1 cellular context compared by ENCODE assay signal in the genomic region with DNA sequence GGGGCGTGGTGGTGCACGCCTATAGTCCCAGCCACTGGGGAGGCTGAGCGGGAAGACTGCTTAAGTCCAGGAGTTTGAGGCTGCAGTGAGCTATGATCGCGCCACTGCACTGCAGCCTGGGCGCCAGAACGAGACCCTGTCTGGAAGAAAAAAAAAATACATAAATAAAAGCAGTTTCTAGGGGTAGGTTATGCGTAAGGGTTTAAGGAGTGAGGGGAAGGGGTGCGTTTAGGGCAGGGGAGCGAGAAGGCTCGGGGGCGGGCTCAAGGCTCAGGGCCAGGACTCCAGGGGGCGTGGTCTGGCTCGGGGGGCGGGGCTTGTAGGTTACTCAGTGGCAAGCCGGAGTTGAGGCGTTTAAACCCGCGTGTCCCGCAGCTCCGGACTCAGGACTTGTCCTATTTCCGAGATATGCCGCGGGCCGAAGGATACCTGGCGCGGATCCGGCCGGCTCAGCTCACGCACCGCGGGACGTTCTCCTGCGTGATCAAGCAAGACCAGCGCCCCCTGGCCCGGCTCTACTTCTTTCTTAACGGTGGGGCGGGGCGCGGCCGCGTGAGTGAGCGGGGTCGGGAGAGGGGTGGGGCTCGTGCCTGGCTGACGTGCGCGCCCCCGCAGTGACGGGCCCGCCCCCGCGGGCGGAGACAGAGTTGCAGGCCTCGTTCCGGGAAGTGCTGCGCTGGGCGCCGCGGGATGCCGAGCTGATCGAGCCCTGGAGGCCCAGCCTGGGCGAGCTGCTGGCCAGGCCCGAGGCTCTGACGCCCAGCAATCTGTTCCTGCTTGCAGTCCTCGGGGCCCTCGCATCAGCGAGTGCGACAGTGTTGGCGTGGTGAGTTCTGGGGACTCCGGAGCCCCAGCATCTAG.
TF ChIP-seq lines count a peak whose summit lies in the region.

No MANE protein-coding gene starts in this region.

TF ChIP-seq in SK-N-SH treated with all-trans-retinoic acid at 6 μM for 48 hours, 23 proteins besides CTCF, POLR2A, EP300 and RAD21 (continued from another document):
- TF ChIP-seq, protein P1, sequence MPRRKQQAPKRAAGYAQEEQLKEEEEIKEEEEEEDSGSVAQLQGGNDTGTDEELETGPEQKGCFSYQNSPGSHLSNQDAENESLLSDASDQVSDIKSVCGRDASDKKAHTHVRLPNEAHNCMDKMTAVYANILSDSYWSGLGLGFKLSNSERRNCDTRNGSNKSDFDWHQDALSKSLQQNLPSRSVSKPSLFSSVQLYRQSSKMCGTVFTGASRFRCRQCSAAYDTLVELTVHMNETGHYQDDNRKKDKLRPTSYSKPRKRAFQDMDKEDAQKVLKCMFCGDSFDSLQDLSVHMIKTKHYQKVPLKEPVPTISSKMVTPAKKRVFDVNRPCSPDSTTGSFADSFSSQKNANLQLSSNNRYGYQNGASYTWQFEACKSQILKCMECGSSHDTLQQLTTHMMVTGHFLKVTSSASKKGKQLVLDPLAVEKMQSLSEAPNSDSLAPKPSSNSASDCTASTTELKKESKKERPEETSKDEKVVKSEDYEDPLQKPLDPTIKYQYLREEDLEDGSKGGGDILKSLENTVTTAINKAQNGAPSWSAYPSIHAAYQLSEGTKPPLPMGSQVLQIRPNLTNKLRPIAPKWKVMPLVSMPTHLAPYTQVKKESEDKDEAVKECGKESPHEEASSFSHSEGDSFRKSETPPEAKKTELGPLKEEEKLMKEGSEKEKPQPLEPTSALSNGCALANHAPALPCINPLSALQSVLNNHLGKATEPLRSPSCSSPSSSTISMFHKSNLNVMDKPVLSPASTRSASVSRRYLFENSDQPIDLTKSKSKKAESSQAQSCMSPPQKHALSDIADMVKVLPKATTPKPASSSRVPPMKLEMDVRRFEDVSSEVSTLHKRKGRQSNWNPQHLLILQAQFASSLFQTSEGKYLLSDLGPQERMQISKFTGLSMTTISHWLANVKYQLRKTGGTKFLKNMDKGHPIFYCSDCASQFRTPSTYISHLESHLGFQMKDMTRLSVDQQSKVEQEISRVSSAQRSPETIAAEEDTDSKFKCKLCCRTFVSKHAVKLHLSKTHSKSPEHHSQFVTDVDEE (CRISPR knock-in tag; IDR thresholded peaks at IDR 0.05) = peak; percentile 48; the same call in 1 of the 2 replicates
- peak; percentile 74; the same call in 1 of the 2 replicates for TF ChIP-seq ZFP3 (CRISPR knock-in tag; IDR thresholded peaks at IDR 0.05)
- TF ChIP-seq ZFP30 (CRISPR knock-in tag; IDR thresholded peaks at IDR 0.05) = no peak
- 0 out of 2 replicates have a peak, but pooled peaks have one; percentile 33 for TF ChIP-seq RARB (CRISPR knock-in tag; IDR thresholded peaks at IDR 0.05)
